1 cellular context compared by ENCODE assay signal in the genomic region with DNA sequence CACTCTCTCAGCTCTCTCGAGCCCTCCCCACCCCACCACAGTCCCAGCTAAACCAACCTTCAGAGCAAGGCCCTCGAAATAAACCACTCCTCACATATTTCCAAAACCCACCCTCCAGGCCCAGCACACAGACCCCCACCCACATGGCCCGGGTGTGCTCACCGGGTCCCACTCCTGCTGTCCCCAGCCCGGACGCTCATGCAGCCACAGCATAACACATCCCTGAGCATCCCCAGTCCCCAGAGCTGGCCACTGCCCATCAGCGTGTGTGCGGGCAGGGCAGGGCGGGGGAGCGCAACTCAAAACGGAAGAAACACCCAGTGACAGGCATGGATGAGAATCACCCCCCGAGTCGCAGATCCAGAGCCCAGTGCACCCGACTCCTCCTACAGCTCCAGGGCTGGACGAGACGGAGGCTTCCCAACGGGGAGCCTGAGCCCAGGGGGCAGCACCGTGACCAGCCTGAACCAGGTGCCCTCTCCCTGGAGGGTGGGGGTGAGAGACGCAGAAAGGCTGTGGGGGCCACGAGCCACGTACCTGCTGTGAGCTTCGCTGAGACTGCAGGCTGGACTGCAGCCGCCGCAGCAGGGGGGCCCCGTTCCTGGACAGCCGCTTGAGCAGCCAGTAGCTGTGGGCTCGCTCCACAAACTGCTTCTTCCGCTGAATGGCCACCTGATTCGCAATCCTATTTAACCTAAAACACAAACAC.
TF ChIP-seq lines count a peak whose summit lies in the region.

No MANE protein-coding gene starts in this region.

TF ChIP-seq in HepG2, 621 proteins besides CTCF, POLR2A, EP300 and RAD21:
- 0 out of 2 replicates have a peak, but pooled peaks have one; percentile 66 for TF ChIP-seq FOXO4 (CRISPR knock-in tag; conservative IDR thresholded peaks at IDR 0.05)
- TF ChIP-seq, protein P1, sequence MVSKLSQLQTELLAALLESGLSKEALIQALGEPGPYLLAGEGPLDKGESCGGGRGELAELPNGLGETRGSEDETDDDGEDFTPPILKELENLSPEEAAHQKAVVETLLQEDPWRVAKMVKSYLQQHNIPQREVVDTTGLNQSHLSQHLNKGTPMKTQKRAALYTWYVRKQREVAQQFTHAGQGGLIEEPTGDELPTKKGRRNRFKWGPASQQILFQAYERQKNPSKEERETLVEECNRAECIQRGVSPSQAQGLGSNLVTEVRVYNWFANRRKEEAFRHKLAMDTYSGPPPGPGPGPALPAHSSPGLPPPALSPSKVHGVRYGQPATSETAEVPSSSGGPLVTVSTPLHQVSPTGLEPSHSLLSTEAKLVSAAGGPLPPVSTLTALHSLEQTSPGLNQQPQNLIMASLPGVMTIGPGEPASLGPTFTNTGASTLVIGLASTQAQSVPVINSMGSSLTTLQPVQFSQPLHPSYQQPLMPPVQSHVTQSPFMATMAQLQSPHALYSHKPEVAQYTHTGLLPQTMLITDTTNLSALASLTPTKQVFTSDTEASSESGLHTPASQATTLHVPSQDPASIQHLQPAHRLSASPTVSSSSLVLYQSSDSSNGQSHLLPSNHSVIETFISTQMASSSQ (IDR thresholded peaks at IDR 0.05; ENCODE audit: low read depth), result no peak
- TF ChIP-seq, protein P1 (CRISPR knock-in tag; IDR thresholded peaks at IDR 0.05; ENCODE audit: borderline replicate concordance), result no peak
